12 cellular contexts compared by ENCODE assay signal in genomic region chr4:7936963-7937362, GRCh38. TPM values are rescaled to one million over a fixed set of nuclear protein-coding genes. Genes with fewer than 3 reads are reported as not detected.
DNase-seq lines count a peak whose midpoint lies in the region; ATAC-seq and TF ChIP-seq lines count a peak whose summit lies in the region.
"Had no signal": no experiment of that assay in that cellular context is flagged by ENCODE, and none has a peak within 500 bp of the region (broad histone marks: within the 10 kb centered on the region; RNA-seq: fewer than 3 reads in every experiment).

No MANE protein-coding gene starts in this region.

- H3K9me3 Mint-ChIP-seq in HFFc6 (no peaks in the 10 kb centered on the region), brain (peaks cover 0 to 12% (median 0%) of the 10 kb centered on the region in 5 experiments)
- no peaks in the 10 kb centered on the region for H3K9me3 Mint-ChIP-seq in naive thymus-derived CD8-positive, alpha-beta T cell

- DNase-seq in AG09309 (ENCODE audit: low read depth) (no peak), HFFc6 (no peak), GM19238 (ENCODE audit: insufficient read length, low spot score) (no peak), ascending aorta (ENCODE audit: low spot score in 2 of 2) (no peak)
- DNase-seq in naive thymus-derived CD8-positive, alpha-beta T cell = peak in 1 of 10 donors; percentile 26
- DNase-seq: NCI-H1436, NCI-H774, T-helper 17 cell had no signal

- TF ChIP-seq CTCF in AG09309 (IDR thresholded peaks at IDR 0.05; ENCODE audit: control insufficient read depth, insufficient read depth, low read depth, low read length, missing control alignments) = no peak
- TF ChIP-seq CTCF in HFFc6 (IDR thresholded peaks at IDR 0.05) = no peak
- TF ChIP-seq CTCF in brain (conservative IDR thresholded peaks at IDR 0.05) = no peak
- no peak for TF ChIP-seq CTCF in ascending aorta (IDR thresholded peaks at IDR 0.05)

- no peak overlapping the region for H3K27ac ChIP-seq in ascending aorta

- POLR2A ChIA-PET in naive thymus-derived CD8-positive, alpha-beta T cell (lab: Charles Lee) = interaction anchor here (1.1 kb wide), 1 partner anchor 44 kb away, joined by 3 read pairs; no protein-coding TSS in a partner anchor

- peaks cover 73% of the 10 kb centered on the region for H3K4me1 Mint-ChIP-seq in HFFc6 (ENCODE audit: low read depth)
- peaks cover 66% of the 10 kb centered on the region for H3K4me1 Mint-ChIP-seq in brain
- H3K4me1 Mint-ChIP-seq in naive thymus-derived CD8-positive, alpha-beta T cell = peaks cover 12 to 47% (median 22%) of the 10 kb centered on the region in 4 donors

- no peaks in the 10 kb centered on the region for H3K9me3 ChIP-seq in ascending aorta
- H3K9me3 ChIP-seq: HAP-1 had no signal

- peaks cover 0 to 11% of the 10 kb centered on the region in 2 donors for H3K4me1 ChIP-seq in ascending aorta

- intact Hi-C loops in ascending aorta (cut with DNase I) = loop anchor here (5.0 kb wide), 2 partner anchors 35 to 80 kb away; no protein-coding TSS in a partner anchor

- ATAC-seq in naive thymus-derived CD8-positive, alpha-beta T cell = no peak
- ATAC-seq in GM21723 (IDR thresholded peaks at IDR 0.05; ENCODE audit: unreplicated experiment) (no peak), GM19467 (IDR thresholded peaks at IDR 0.05; ENCODE audit: unreplicated experiment) (no peak)
- ATAC-seq: T-helper 17 cell had no signal

- no peaks in the 10 kb centered on the region for H3K36me3 ChIP-seq in ascending aorta
- H3K36me3 ChIP-seq: HAP-1 had no signal

- H3K4me3 Mint-ChIP-seq in HFFc6 (peak overlapping the region; percentile 99), brain (peak overlapping the region; percentile 91 to 97 (median 94))
- H3K4me3 Mint-ChIP-seq in naive thymus-derived CD8-positive, alpha-beta T cell = peak overlapping the region in 8 of 10 donors; percentile 78 to 92 (median 86)

- H3K27me3 Mint-ChIP-seq in HFFc6 (ENCODE audit: insufficient read depth) (peaks cover 3% of the 10 kb centered on the region; the same call in 1 of the 2 replicates), brain (peaks cover 16% of the 10 kb centered on the region)
- H3K27me3 Mint-ChIP-seq in naive thymus-derived CD8-positive, alpha-beta T cell = peaks cover 0 to 29% (median 0%) of the 10 kb centered on the region in 5 donors
- H3K27me3 Mint-ChIP-seq: T-helper 17 cell had no signal

- H3K4me3 ChIP-seq in AG09309 (ENCODE audit: control insufficient read depth, low read depth, low read length) (peak overlapping the region; percentile 94), ascending aorta (peak overlapping the region in 1 of 2 donors; percentile 99)

- peak overlapping the region; percentile 85 for H3K27ac Mint-ChIP-seq in HFFc6
- H3K27ac Mint-ChIP-seq in brain = peak overlapping the region in 4 of 5 experiments; percentile 37 to 98 (median 84)
- no peak overlapping the region for H3K27ac Mint-ChIP-seq in naive thymus-derived CD8-positive, alpha-beta T cell

- no peaks in the 10 kb centered on the region for H3K27me3 ChIP-seq in ascending aorta

- peaks cover 41% of the 10 kb centered on the region for H3K36me3 Mint-ChIP-seq in HFFc6 (ENCODE audit: low read depth)
- peaks cover 27% of the 10 kb centered on the region for H3K36me3 Mint-ChIP-seq in brain
- peaks cover 0 to 7% (median 2%) of the 10 kb centered on the region in 3 donors for H3K36me3 Mint-ChIP-seq in naive thymus-derived CD8-positive, alpha-beta T cell

RNA-seq across cellular contexts. Expression of gene AFAP1, which starts 2.7 kb away (rescaled TPM):
- total RNA-seq in HFFc6 (2021; fragmentation: NEBNext Ultra II Directional; extraction: Animal tissue kit (Norgen Biotek cat#: 25700)) = 100 to 1,000 TPM in 5 of 6 experiments, 10 to 100 TPM in 1; 99.7 to 116 (median 107) TPM
- 15.3 TPM for polyA plus RNA-seq in brain (ENCODE audit: insufficient read depth, low read depth, low replicate concordance)
- 1 to 10 TPM; 7.4 to 7.6 TPM for total RNA-seq in naive thymus-derived CD8-positive, alpha-beta T cell
- 1 to 10 TPM in 1 of 3 donors, under 1 TPM in 2; 0.90 to 3.3 (median 0.94) TPM for polyA plus RNA-seq in naive thymus-derived CD8-positive, alpha-beta T cell
- 84.9 TPM for total RNA-seq in ascending aorta

Comparison
In these comparisons a context has a peak if more than half of its experiments do, and no peak if none do; other contexts are left out.
1. H3K27ac Mint-ChIP-seq: peak in HFFc6 (single experiment) and brain (4 of 5); none in naive thymus-derived CD8-positive, alpha-beta T cell (0 of 10).
2. Peak in every context shown above with its lines, with median percentiles within 50 percentile points of each other: H3K4me3 Mint-ChIP-seq.